11 cellular contexts compared by ENCODE assay signal in the genomic region with DNA sequence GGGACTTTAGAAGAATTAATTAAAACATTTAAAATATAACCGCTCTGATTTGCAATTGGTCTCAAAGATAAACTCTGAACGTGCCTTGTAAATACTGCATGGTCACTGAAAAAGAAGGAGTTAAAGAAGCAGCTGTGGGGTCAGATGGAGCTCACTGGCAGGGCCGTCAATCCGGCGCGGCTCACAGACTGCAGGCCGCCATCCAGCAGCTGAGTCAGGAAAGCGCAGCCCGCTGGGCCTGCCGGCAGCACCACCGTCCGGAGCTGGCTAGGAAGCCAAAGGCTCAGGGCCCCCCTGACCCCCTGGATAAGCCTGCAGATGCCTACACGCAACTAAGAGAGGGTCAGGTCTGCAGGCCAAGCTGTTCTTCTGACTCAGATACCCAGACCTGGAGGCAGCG. TPM values are rescaled to one million over a fixed set of nuclear protein-coding genes. Genes with fewer than 3 reads are reported as not detected.
A peak's percentile ranks its signal among the peaks of the same experiment; 100 is the strongest.
DNase-seq lines count a peak whose midpoint lies in the region; FAIRE-seq and TF ChIP-seq lines count a peak whose summit lies in the region.
"Had no signal": no experiment of that assay in that cellular context is flagged by ENCODE, and none has a peak within 500 bp of the region (broad histone marks: within the 10 kb centered on the region; RNA-seq: fewer than 3 reads in every experiment).

No MANE protein-coding gene starts in this region.

- CTCF ChIA-PET in PC-9 (lab: Charles Lee), result no interaction called here

- no peaks in the 10 kb centered on the region for H3F3A ChIP-seq in PC-9 (ENCODE audit: insufficient read depth, low read depth)

- WGBS in thyroid gland, 2 donors, result 37 to 39% methylated on average over 12 to 14 of the region's 14 CpGs

- peaks cover 22 to 31% (median 27%) of the 10 kb centered on the region in 3 donors for H3K27me3 Mint-ChIP-seq in CD14-positive monocyte (ENCODE audit: low read depth in 3 of 3)
- peaks cover 19% of the 10 kb centered on the region for H3K27me3 Mint-ChIP-seq in astrocyte (ENCODE audit: low read depth, unreplicated experiment)
- H3K27me3 Mint-ChIP-seq in immature natural killer cell (ENCODE audit: low read depth in 3 of 3), result peaks cover 10 to 20% (median 11%) of the 10 kb centered on the region in 3 donors

- no peak for FAIRE-seq in astrocyte (lab: Jason Lieb, UNC)

- intact Hi-C loops in CD14-positive monocyte (cut with micrococcal nuclease) (no loop called here), thyroid gland (cut with DNase I) (no loop called here), PC-9 (cut with micrococcal nuclease; ENCODE audit: unreplicated experiment) (no loop called here)

- no peaks in the 10 kb centered on the region for H3K79me2 ChIP-seq in astrocyte (ENCODE audit: insufficient read depth, low read length)
- H3K79me2 ChIP-seq in PC-9 (ENCODE audit: low read depth), result no peaks in the 10 kb centered on the region

- no TSS peak for BruUV-seq in PC-9 (replicated peaks; lab: Mats Ljungman, UMichigan)

- H3K4me1 Mint-ChIP-seq in CD14-positive monocyte (no peaks in the 10 kb centered on the region), astrocyte (ENCODE audit: low read depth, unreplicated experiment) (peaks cover 24% of the 10 kb centered on the region), immature natural killer cell (no peaks in the 10 kb centered on the region)
- H3K4me1 Mint-ChIP-seq: activated T-helper 17 cell treated with anti-CD3 and anti-CD28 coated beads, Interleukin-2, amount 50 U/mL, for 72 hours had no signal

- H3K4me1 ChIP-seq in astrocyte (ENCODE audit: insufficient read depth, low read length) (peaks cover 17% of the 10 kb centered on the region), rectal smooth muscle tissue (ENCODE audit: control insufficient read depth, insufficient read depth, low read length) (peaks cover 2% of the 10 kb centered on the region), thyroid gland (no peaks in the 10 kb centered on the region), PC-9 (replicated peaks; ENCODE audit: insufficient read depth) (no peaks in the 10 kb centered on the region)

- H3K36me3 ChIP-seq in astrocyte (ENCODE audit: insufficient read depth, low read length) (no peaks in the 10 kb centered on the region), rectal smooth muscle tissue (ENCODE audit: control insufficient read depth, insufficient read depth, low read length) (no peaks in the 10 kb centered on the region), thyroid gland (no peaks in the 10 kb centered on the region), PC-9 (ENCODE audit: low read depth) (no peaks in the 10 kb centered on the region)

- DNase-seq in CD14-positive monocyte (ENCODE audit: low spot score) (peak; percentile 28), astrocyte (ENCODE audit: low read depth) (peak; percentile 52), iPS-NIHi7 (ENCODE audit: extremely low spot score) (peak; percentile 51), GM13977 (ENCODE audit: low spot score) (no peak), immature natural killer cell (no peak), thyroid gland (no peak), PC-9 (no peak)
- DNase-seq: DND-41 had no signal

- H3K27ac ChIP-seq in astrocyte (ENCODE audit: low read depth, low read length) (peak overlapping the region; percentile 13), rectal smooth muscle tissue (ENCODE audit: low read depth, low read length) (no peak overlapping the region), thyroid gland (no peak overlapping the region), PC-9 (no peak overlapping the region)

- no peaks in the 10 kb centered on the region for H4K20me1 ChIP-seq in astrocyte (ENCODE audit: insufficient read depth, low read length)
- H4K20me1 ChIP-seq in PC-9 (ENCODE audit: insufficient read depth), result no peaks in the 10 kb centered on the region

- POLR2A ChIA-PET in PC-9 (lab: Charles Lee; ENCODE audit: unreplicated experiment), result no interaction called here

- in situ Hi-C loops in GM13977 (cut with MboI; ENCODE audit: low pct_unique_long_range_greater_than_20kb, low sequenced_read_pairs, unreplicated experiment), result no loop called here

- TF ChIP-seq POLR2A in thyroid gland (IDR thresholded peaks at IDR 0.05), result no peak

- H3K4me2 ChIP-seq in astrocyte (ENCODE audit: low read length) (peak overlapping the region; percentile 76), PC-9 (no peak overlapping the region)

- H3K36me3 Mint-ChIP-seq in CD14-positive monocyte, result no peaks in the 10 kb centered on the region
- H3K36me3 Mint-ChIP-seq in astrocyte (ENCODE audit: low read depth, unreplicated experiment), result no peaks in the 10 kb centered on the region
- no peaks in the 10 kb centered on the region for H3K36me3 Mint-ChIP-seq in immature natural killer cell

- H3K9me3 ChIP-seq in astrocyte (ENCODE audit: insufficient read depth, low read depth, low read length), result no peaks in the 10 kb centered on the region
- no peaks in the 10 kb centered on the region for H3K9me3 ChIP-seq in thyroid gland
- no peaks in the 10 kb centered on the region for H3K9me3 ChIP-seq in PC-9 (ENCODE audit: insufficient read depth, low read depth)

- H3K9me2 ChIP-seq in PC-9 (ENCODE audit: insufficient read depth), result no peaks in the 10 kb centered on the region

- TF ChIP-seq CTCF in CD14-positive monocyte (IDR thresholded peaks at IDR 0.05) (no peak), astrocyte (IDR thresholded peaks at IDR 0.05; ENCODE audit: insufficient read depth, low read depth, low read length) (no peak), GM13977 (IDR thresholded peaks at IDR 0.05; ENCODE audit: extremely low read depth, insufficient read depth, missing control alignments) (no peak), thyroid gland (IDR thresholded peaks at IDR 0.05) (no peak), PC-9 (conservative IDR thresholded peaks at IDR 0.05) (no peak)

- no peaks in the 10 kb centered on the region for H3K27me3 ChIP-seq in astrocyte (ENCODE audit: insufficient read depth, low read length)
- peaks cover 2% of the 10 kb centered on the region for H3K27me3 ChIP-seq in rectal smooth muscle tissue (ENCODE audit: control insufficient read depth, insufficient read depth, low read length)
- H3K27me3 ChIP-seq in thyroid gland, result no peaks in the 10 kb centered on the region
- peaks cover 94% of the 10 kb centered on the region for H3K27me3 ChIP-seq in PC-9 (ENCODE audit: insufficient read depth, low read depth)

- H3K9me3 Mint-ChIP-seq in CD14-positive monocyte (peaks cover 0 to 4% (median 0%) of the 10 kb centered on the region in 7 donors), astrocyte (ENCODE audit: unreplicated experiment) (no peaks in the 10 kb centered on the region), immature natural killer cell (peaks cover 0 to 1% (median 0%) of the 10 kb centered on the region in 6 donors)
- H3K9me3 Mint-ChIP-seq: activated T-helper 17 cell treated with anti-CD3 and anti-CD28 coated beads, Interleukin-2, amount 50 U/mL, for 72 hours had no signal

- H3K4me3 ChIP-seq in astrocyte (ENCODE audit: insufficient read depth, low read depth, low read length), result peak overlapping the region; percentile 25
- H3K4me3 ChIP-seq in rectal smooth muscle tissue (ENCODE audit: low read length), result peak overlapping the region; percentile 42
- no peak overlapping the region for H3K4me3 ChIP-seq in thyroid gland (replicated peaks in 1 of 3)
- H3K4me3 ChIP-seq in PC-9, result no peak overlapping the region

- H3K4me3 Mint-ChIP-seq in CD14-positive monocyte, result peak overlapping the region in 1 of 2 donors; percentile 71
- H3K4me3 Mint-ChIP-seq in astrocyte (ENCODE audit: unreplicated experiment), result no peak overlapping the region
- H3K4me3 Mint-ChIP-seq in immature natural killer cell, result no peak overlapping the region
- H3K4me3 Mint-ChIP-seq: activated T-helper 17 cell treated with anti-CD3 and anti-CD28 coated beads, Interleukin-2, amount 50 U/mL, for 72 hours had no signal

- H3K27ac Mint-ChIP-seq in CD14-positive monocyte (no peak overlapping the region), astrocyte (ENCODE audit: unreplicated experiment) (no peak overlapping the region), immature natural killer cell (no peak overlapping the region)
- H3K27ac Mint-ChIP-seq: activated T-helper 17 cell treated with anti-CD3 and anti-CD28 coated beads, Interleukin-2, amount 50 U/mL, for 72 hours had no signal

- H3K9ac ChIP-seq in astrocyte (ENCODE audit: low read length) (peak overlapping the region; percentile 14), rectal smooth muscle tissue (ENCODE audit: low read length) (no peak overlapping the region)

- H2AFZ ChIP-seq in astrocyte (ENCODE audit: low read depth, low read length) (peak overlapping the region; percentile 62), PC-9 (no peak overlapping the region)

RNA-seq across cellular contexts. Expression of a gene that starts 54.2 kb away (rescaled TPM):
- polyA plus RNA-seq in CD14-positive monocyte (not detected), immature natural killer cell (not detected)
- total RNA-seq in astrocyte (not detected in 2 replicates), thyroid gland (under 1 TPM in 1 of 4 donors, not detected in 3; 0.13 TPM), PC-9 (2021) (not detected in 2 replicates)
- total RNA-seq: activated T-helper 17 cell treated with anti-CD3 and anti-CD28 coated beads, Interleukin-2, amount 50 U/mL, for 72 hours; T-helper 2 cell treated with Interferon-gamma antibody and Interleukin-4, amounts not matched to agents 100 ng/mL and 5 ng/mL, for 36 hours had no signal

Comparison
In these comparisons a context has a peak if more than half of its experiments do, and no peak if none do; other contexts are left out.
1. DNase-seq: peak in CD14-positive monocyte (single experiment), astrocyte (single experiment) and iPS-NIHi7 (single experiment); none in GM13977 (single experiment), immature natural killer cell (0 of 3), thyroid gland (0 of 2) and PC-9 (0 of 2).
2. H3K4me3 ChIP-seq: peak in astrocyte (single experiment) and rectal smooth muscle tissue (single experiment); none in thyroid gland (0 of 3) and PC-9 (single experiment).